13 cellular contexts compared by ENCODE assay signal in the genomic region with DNA sequence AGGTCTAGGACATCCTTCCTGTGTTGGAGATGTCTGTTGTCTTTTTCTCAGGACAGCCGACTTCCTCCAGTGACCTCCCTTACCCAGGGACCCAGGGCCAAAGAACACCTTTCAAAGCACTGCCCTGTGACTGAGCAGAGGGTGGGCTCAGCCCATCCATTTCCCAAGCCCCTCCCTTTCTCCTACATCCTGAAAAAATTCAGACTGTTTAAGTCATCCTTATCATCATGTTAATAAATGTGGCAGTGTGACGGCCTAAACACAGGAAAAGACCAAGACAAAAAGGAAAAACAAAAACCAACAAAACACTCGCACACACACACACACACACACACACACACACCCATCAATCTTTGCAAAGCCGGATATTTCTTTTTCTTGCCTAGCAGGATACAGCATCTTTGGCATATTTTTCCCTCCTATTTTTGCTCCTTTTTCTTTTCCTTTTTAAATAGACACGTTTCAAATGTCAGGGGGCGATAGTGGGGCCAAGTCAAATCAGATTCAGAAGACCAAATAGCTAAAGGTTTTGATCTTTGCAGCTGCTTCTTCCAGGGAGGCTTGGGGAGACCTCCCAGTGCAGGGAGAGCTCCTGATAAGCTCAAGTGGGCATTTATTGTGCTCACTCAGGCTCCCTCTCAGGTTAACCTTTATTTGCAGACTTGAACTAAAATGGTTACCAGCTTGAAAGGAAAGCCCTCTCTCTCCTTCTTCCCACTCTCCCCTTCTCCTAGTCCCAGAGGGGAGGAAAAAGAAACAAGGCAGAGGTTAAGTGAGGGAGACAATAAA.
"Had no signal": no experiment of that assay in that cellular context is flagged by ENCODE, and none has a peak within 500 bp of the region (broad histone marks: within the 10 kb centered on the region; RNA-seq: fewer than 3 reads in every experiment).

No MANE protein-coding gene starts in this region.

- H3K4me3 Mint-ChIP-seq: activated CD4-positive, alpha-beta memory T cell treated with anti-CD3 and anti-CD28 coated beads for 36 hours; activated naive CD8-positive, alpha-beta T cell treated with anti-CD3 and anti-CD28 coated beads, Interleukin-2, amount 10 ng/mL, durations not matched to agents 7 days and 5 days; memory B cell; natural killer cell treated with Interleukin-12 subunit alpha and Interleukin-12 subunit beta and Interleukin-15 and Interleukin-18, amount 100 ng/mL, for 72 hours had no signal

- H3K9me3 Mint-ChIP-seq: activated CD4-positive, alpha-beta memory T cell treated with anti-CD3 and anti-CD28 coated beads for 36 hours; natural killer cell treated with Interleukin-12 subunit alpha and Interleukin-12 subunit beta and Interleukin-15 and Interleukin-18, amount 100 ng/mL, for 72 hours had no signal

- H3K27ac Mint-ChIP-seq: activated CD4-positive, alpha-beta memory T cell treated with anti-CD3 and anti-CD28 coated beads for 36 hours; activated naive CD8-positive, alpha-beta T cell treated with anti-CD3 and anti-CD28 coated beads, Interleukin-2, amount 10 ng/mL, durations not matched to agents 7 days and 5 days; memory B cell; natural killer cell treated with Interleukin-12 subunit alpha and Interleukin-12 subunit beta and Interleukin-15 and Interleukin-18, amount 100 ng/mL, for 72 hours had no signal

- DNase-seq: activated CD4-positive, alpha-beta memory T cell treated with anti-CD3 and anti-CD28 coated beads for 36 hours; activated CD4-positive, CD25-positive, alpha-beta regulatory T cell treated with anti-CD3 and anti-CD28 coated beads, Interleukin-2, amount 50 U/mL, for 72 hours; activated gamma-delta T cell; activated naive CD8-positive, alpha-beta T cell treated with anti-CD3 and anti-CD28 coated beads, Interleukin-2, amount 10 ng/mL, durations not matched to agents 7 days and 5 days; activated T-cell treated with anti-CD3 and anti-CD28 coated beads, Interleukin-2, amount 50 U/mL, for 48 hours; anterior cingulate cortex; heart right ventricle; pancreas; retina; stomach had no signal

- H3K4me1 Mint-ChIP-seq: activated naive CD8-positive, alpha-beta T cell treated with anti-CD3 and anti-CD28 coated beads, Interleukin-2, amount 10 ng/mL, durations not matched to agents 7 days and 5 days had no signal

- ATAC-seq: left lobe of liver; natural killer cell treated with Interleukin-12 subunit alpha and Interleukin-12 subunit beta and Interleukin-15 and Interleukin-18, amount 100 ng/mL, for 72 hours; pancreas had no signal

- H3K36me3 Mint-ChIP-seq: activated CD4-positive, alpha-beta memory T cell treated with anti-CD3 and anti-CD28 coated beads for 36 hours; natural killer cell treated with Interleukin-12 subunit alpha and Interleukin-12 subunit beta and Interleukin-15 and Interleukin-18, amount 100 ng/mL, for 72 hours had no signal
